33 cellular contexts compared by ENCODE assay signal in genomic region chr16:57347858-57348257, GRCh38. TPM values are rescaled to one million over a fixed set of nuclear protein-coding genes. Genes with fewer than 3 reads are reported as not detected.
"Had no signal": no experiment of that assay in that cellular context is flagged by ENCODE, and none has a peak within 500 bp of the region (broad histone marks: within the 10 kb centered on the region; RNA-seq: fewer than 3 reads in every experiment).

No MANE protein-coding gene starts in this region.

- H3K36me3 Mint-ChIP-seq: activated CD4-positive, alpha-beta memory T cell treated with anti-CD3 and anti-CD28 coated beads for 36 hours had no signal

- FAIRE-seq: astrocyte had no signal

- H3K27ac Mint-ChIP-seq: activated CD4-positive, alpha-beta memory T cell treated with anti-CD3 and anti-CD28 coated beads for 36 hours; activated naive CD4-positive, alpha-beta T cell treated with anti-CD3 and anti-CD28 coated beads for 36 hours; activated naive CD4-positive, alpha-beta T cell treated with anti-CD3 and anti-CD28 coated beads, Interleukin-2, amount 50 U/mL, for 72 hours; activated T-helper 2 cell treated with anti-CD3 and anti-CD28 coated beads, Interferon-gamma antibody, Interleukin-2, Interleukin-4, amounts not matched to agents 10 μg/mL and 5 μg/mL and 100 μg/mL, durations not matched to agents 14 hours and 24 hours and 36 hours had no signal

- ATAC-seq: activated naive CD4-positive, alpha-beta T cell treated with anti-CD3 and anti-CD28 coated beads, Interleukin-2, amount 50 U/mL, for 72 hours; body of pancreas had no signal

- DNase-seq: activated B cell treated with CpG ODN at 0.5 μM for 24 hours; activated CD4-positive, alpha-beta memory T cell treated with anti-CD3 and anti-CD28 coated beads for 36 hours; activated CD4-positive, alpha-beta T cell treated with anti-CD3 and anti-CD28 coated beads for 4 hours; activated CD4-positive, alpha-beta T cell treated with anti-CD3 and anti-CD28 coated beads, Interleukin-2, amount 50 U/mL, for 1 hour; activated CD4-positive, CD25-positive, alpha-beta regulatory T cell treated with anti-CD3 and anti-CD28 coated beads, Interleukin-2, amount 50 U/mL, for 72 hours; activated gamma-delta T cell; activated naive CD4-positive, alpha-beta T cell treated with anti-CD3 and anti-CD28 coated beads for 36 hours; activated T-cell treated with anti-CD3 and anti-CD28 coated beads, Interleukin-2, amount 50 U/mL, for 1 hour; adrenal gland; body of pancreas; caudate nucleus; cerebellar nuclear complex; Karpas-422; KBM-7; NCI-H1048; NCI-H1105 treated with DMSO at 0.1 percent for 48 hours; NCI-H1436; NCI-H1694; NCI-H1930; NCI-H2081 treated with DMSO at 0.1 percent for 48 hours; NCI-H226; NCI-H446 treated with DMSO at 0.1 percent for 48 hours; NCI-H526; NCI-H748 treated with DMSO at 0.1 percent for 48 hours; NK-92 treated with Interleukin-12 subunit alpha and Interleukin-12 subunit beta, amount 100 ng/mL, for 24 hours; Right ventricle myocardium superior; SW 1271; T-helper 1 cell; T-helper 2 cell; T-helper 9 cell had no signal

- H3K4me3 Mint-ChIP-seq: activated CD4-positive, alpha-beta memory T cell treated with anti-CD3 and anti-CD28 coated beads for 36 hours; activated naive CD4-positive, alpha-beta T cell treated with anti-CD3 and anti-CD28 coated beads for 36 hours had no signal

- H3K9me3 Mint-ChIP-seq: activated B cell treated with CpG ODN at 0.5 μM for 24 hours; activated CD4-positive, alpha-beta memory T cell treated with anti-CD3 and anti-CD28 coated beads for 36 hours; activated naive CD4-positive, alpha-beta T cell treated with anti-CD3 and anti-CD28 coated beads for 36 hours; activated T-helper 2 cell treated with anti-CD3 and anti-CD28 coated beads, Interferon-gamma antibody, Interleukin-2, Interleukin-4, amounts not matched to agents 10 μg/mL and 5 μg/mL and 100 μg/mL, durations not matched to agents 14 hours and 24 hours and 36 hours had no signal

RNA-seq across cellular contexts. Expression of gene CCL17, which starts 56.7 kb away (rescaled TPM):
- polyA plus RNA-seq: adrenal gland had no signal
